In the genomic region with DNA sequence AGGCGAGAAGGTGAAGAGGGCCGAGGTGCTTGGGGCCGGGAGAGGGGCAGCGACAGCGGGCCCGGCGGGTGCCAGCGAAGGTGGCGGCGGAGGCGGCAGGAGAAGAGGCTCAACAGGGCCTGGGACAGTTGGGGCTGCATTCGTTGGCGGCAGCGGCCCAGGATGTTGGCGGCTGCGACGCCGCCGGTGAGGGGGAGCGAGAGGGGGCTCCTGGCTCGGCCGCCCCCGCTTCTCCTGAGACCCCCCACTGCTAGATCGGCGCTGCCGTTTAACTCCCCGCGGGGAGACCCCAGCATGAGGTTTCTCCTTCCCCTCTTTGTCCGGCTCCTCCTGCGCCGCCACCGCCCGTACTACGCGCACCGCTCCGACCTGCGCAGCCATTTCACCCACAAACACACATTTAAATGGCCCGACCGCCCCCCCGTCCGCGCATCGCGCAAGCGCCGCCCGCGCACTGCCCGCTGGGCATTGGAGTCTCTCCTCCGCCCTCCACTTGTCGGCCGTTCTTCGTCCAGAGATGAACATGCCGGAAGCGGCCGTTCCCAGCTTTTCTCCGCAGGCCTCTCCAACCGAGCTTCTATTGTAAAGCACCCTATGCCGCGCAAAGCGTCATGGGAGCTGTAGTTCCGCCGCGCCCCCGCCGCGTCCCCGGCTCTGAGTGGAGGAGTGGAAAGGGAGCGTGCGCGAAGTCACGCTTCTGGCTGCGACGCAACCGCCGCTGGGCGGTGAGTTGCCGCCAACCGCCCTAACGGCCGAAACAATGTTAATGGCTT, we compare ENCODE assay signal across 1 cellular context.
A peak's percentile ranks its signal among the peaks of the same experiment; 100 is the strongest.
TF ChIP-seq lines count a peak whose summit lies in the region.

Gene RSBN1, minus strand, starts transcription at position 589 of the 773 bp plus-strand sequence. Its CDS starts 64 bp downstream, at position 525.

TF ChIP-seq in K562, 482 proteins besides CTCF, POLR2A, EP300 and RAD21 (continued from another document and continues in another):
- TF ChIP-seq ZNF311 (CRISPR knock-in tag; IDR thresholded peaks at IDR 0.05) (no peak), ZNF175 (CRISPR knock-in tag; IDR thresholded peaks at IDR 0.05; ENCODE audit: low read depth) (peak; percentile 25; the same call in 1 of the 2 replicates), SIRT6 (IDR thresholded peaks at IDR 0.05; ENCODE audit: low read depth, low read length) (no peak), CLOCK (CRISPR knock-in tag; IDR thresholded peaks at IDR 0.05; ENCODE audit: borderline replicate concordance) (no peak), SP2 (IDR thresholded peaks at IDR 0.05; ENCODE audit: extremely low read depth, low read depth, low read length, poor library complexity, severe bottlenecking) (no peak), ARID4B (CRISPR knock-in tag; IDR thresholded peaks at IDR 0.05) (peak; percentile 97), MYNN (IDR thresholded peaks at IDR 0.05) (peak; percentile 97), MYNN (CRISPR knock-in tag; IDR thresholded peaks at IDR 0.05) (no peak), RFX5 (IDR thresholded peaks at IDR 0.05; ENCODE audit: low read depth, low read length) (0 out of 2 replicates have a peak, but pooled peaks have one; percentile 12), RBM15 (IDR thresholded peaks at IDR 0.05; ENCODE audit: insufficient read depth, low read length) (no peak), YBX1 (IDR thresholded peaks at IDR 0.05) (no peak), PREB (CRISPR knock-in tag; IDR thresholded peaks at IDR 0.05) (no peak), TFAM (CRISPR knock-in tag; conservative IDR thresholded peaks at IDR 0.05) (no peak), DNMT1 (IDR thresholded peaks at IDR 0.05) (no peak), MECOM (CRISPR knock-in tag; IDR thresholded peaks at IDR 0.05) (no peak), ZNF324 (CRISPR knock-in tag; IDR thresholded peaks at IDR 0.05) (no peak), ZNF3 (CRISPR knock-in tag; IDR thresholded peaks at IDR 0.05) (no peak), ELF4 (CRISPR knock-in tag; IDR thresholded peaks at IDR 0.05) (peak; percentile 77), ZBTB34 (CRISPR knock-in tag; IDR thresholded peaks at IDR 0.05) (no peak), ADNP (tag; IDR thresholded peaks at IDR 0.05) (no peak), HMGN3 (IDR thresholded peaks at IDR 0.05; ENCODE audit: borderline replicate concordance, extremely low read depth, insufficient read length, low read depth, low read length) (peak; percentile 94), ZFX (CRISPR knock-in tag; IDR thresholded peaks at IDR 0.05) (peak; percentile 93), PML (IDR thresholded peaks at IDR 0.05; ENCODE audit: low read length) (no peak; the same call in 1 of the 2 replicates), POLR2G (IDR thresholded peaks at IDR 0.05; ENCODE audit: low read depth, low read length) (peak; percentile 98), MYC (IDR thresholded peaks at IDR 0.05; ENCODE audit: low read depth, low read length) (peak; percentile 88), MYC (CRISPR knock-in tag; IDR thresholded peaks at IDR 0.05; ENCODE audit: borderline replicate concordance, low read depth) (no peak), RBM34 (IDR thresholded peaks at IDR 0.05; ENCODE audit: borderline replicate concordance, insufficient read depth, low read length) (no peak; the same call in 1 of the 2 replicates), ZNF263 (CRISPR knock-in tag; IDR thresholded peaks at IDR 0.05; ENCODE audit: borderline replicate concordance) (no peak), HDAC3 (IDR thresholded peaks at IDR 0.05; ENCODE audit: borderline replicate concordance, partially characterized antibody) (no peak), ZNF316 (IDR thresholded peaks at IDR 0.05) (0 out of 2 replicates have a peak, but pooled peaks have one; percentile 22), HCFC1 (IDR thresholded peaks at IDR 0.05; ENCODE audit: low read depth, low read length) (peak; percentile 98), RBFOX2 (IDR thresholded peaks at IDR 0.05; ENCODE audit: low read depth, low read length) (peak; percentile 99), TBP (optimal IDR thresholded peaks at IDR 0.05; ENCODE audit: low read depth, low read length) (peak; percentile 90), KDM5B (IDR thresholded peaks at IDR 0.05; ENCODE audit: insufficient replicate concordance, low read depth, low read length) (peak; percentile 96), ZBTB1 (CRISPR knock-in tag; IDR thresholded peaks at IDR 0.05; ENCODE audit: borderline replicate concordance, low read depth) (peak; percentile 97), NCOA2 (IDR thresholded peaks at IDR 0.05; ENCODE audit: partially characterized antibody in 2 of 2) (no peak)
- TF ChIP-seq, protein P1, sequence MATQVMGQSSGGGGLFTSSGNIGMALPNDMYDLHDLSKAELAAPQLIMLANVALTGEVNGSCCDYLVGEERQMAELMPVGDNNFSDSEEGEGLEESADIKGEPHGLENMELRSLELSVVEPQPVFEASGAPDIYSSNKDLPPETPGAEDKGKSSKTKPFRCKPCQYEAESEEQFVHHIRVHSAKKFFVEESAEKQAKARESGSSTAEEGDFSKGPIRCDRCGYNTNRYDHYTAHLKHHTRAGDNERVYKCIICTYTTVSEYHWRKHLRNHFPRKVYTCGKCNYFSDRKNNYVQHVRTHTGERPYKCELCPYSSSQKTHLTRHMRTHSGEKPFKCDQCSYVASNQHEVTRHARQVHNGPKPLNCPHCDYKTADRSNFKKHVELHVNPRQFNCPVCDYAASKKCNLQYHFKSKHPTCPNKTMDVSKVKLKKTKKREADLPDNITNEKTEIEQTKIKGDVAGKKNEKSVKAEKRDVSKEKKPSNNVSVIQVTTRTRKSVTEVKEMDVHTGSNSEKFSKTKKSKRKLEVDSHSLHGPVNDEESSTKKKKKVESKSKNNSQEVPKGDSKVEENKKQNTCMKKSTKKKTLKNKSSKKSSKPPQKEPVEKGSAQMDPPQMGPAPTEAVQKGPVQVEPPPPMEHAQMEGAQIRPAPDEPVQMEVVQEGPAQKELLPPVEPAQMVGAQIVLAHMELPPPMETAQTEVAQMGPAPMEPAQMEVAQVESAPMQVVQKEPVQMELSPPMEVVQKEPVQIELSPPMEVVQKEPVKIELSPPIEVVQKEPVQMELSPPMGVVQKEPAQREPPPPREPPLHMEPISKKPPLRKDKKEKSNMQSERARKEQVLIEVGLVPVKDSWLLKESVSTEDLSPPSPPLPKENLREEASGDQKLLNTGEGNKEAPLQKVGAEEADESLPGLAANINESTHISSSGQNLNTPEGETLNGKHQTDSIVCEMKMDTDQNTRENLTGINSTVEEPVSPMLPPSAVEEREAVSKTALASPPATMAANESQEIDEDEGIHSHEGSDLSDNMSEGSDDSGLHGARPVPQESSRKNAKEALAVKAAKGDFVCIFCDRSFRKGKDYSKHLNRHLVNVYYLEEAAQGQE (CRISPR knock-in tag; IDR thresholded peaks at IDR 0.05; ENCODE audit: low read depth) = peak; percentile 63
- TF ChIP-seq, protein P2, sequence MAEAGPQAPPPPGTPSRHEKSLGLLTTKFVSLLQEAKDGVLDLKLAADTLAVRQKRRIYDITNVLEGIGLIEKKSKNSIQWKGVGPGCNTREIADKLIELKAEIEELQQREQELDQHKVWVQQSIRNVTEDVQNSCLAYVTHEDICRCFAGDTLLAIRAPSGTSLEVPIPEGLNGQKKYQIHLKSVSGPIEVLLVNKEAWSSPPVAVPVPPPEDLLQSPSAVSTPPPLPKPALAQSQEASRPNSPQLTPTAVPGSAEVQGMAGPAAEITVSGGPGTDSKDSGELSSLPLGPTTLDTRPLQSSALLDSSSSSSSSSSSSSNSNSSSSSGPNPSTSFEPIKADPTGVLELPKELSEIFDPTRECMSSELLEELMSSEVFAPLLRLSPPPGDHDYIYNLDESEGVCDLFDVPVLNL (CRISPR knock-in tag; IDR thresholded peaks at IDR 0.05; ENCODE audit: low read depth) = peak; percentile 31; the same call in 1 of the 2 replicates
- TF ChIP-seq, protein P3, sequence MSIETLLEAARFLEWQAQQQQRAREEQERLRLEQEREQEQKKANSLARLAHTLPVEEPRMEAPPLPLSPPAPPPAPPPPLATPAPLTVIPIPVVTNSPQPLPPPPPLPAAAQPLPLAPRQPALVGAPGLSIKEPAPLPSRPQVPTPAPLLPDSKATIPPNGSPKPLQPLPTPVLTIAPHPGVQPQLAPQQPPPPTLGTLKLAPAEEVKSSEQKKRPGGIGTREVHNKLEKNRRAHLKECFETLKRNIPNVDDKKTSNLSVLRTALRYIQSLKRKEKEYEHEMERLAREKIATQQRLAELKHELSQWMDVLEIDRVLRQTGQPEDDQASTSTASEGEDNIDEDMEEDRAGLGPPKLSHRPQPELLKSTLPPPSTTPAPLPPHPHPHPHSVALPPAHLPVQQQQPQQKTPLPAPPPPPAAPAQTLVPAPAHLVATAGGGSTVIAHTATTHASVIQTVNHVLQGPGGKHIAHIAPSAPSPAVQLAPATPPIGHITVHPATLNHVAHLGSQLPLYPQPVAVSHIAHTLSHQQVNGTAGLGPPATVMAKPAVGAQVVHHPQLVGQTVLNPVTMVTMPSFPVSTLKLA (conservative IDR thresholded peaks at IDR 0.05) = peak; percentile 89 to 94
- TF ChIP-seq, protein P4, sequence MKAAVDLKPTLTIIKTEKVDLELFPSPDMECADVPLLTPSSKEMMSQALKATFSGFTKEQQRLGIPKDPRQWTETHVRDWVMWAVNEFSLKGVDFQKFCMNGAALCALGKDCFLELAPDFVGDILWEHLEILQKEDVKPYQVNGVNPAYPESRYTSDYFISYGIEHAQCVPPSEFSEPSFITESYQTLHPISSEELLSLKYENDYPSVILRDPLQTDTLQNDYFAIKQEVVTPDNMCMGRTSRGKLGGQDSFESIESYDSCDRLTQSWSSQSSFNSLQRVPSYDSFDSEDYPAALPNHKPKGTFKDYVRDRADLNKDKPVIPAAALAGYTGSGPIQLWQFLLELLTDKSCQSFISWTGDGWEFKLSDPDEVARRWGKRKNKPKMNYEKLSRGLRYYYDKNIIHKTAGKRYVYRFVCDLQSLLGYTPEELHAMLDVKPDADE (conservative IDR thresholded peaks at IDR 0.05; ENCODE audit: control insufficient read depth, low read depth, low read length) = peak; percentile 97
